Comparison of ENCODE assay signal across 18 cellular contexts in the genomic region with DNA sequence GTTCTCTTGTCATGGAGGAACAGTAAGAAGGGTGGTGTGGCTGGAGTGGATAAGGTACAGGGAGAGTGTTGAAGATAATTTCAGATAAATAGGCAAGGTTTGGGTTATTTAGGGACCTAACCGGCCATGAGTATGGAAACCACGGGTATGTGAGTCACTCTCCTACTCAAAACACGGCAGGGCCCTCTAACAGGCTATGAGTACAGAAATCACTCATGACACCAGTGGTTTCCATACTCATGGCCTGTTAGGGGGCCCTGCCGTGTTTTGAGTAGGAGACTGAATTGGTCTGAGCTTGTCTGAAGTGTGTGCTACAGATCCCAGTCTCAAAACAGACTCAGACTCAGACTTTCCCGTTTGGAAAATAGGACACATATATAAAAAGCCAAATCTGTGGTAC.
A peak's percentile ranks its signal among the peaks of the same experiment; 100 is the strongest.
DNase-seq lines count a peak whose midpoint lies in the region; ATAC-seq and TF ChIP-seq lines count a peak whose summit lies in the region.
"Had no signal": no experiment of that assay in that cellular context is flagged by ENCODE, and none has a peak within 500 bp of the region (broad histone marks: within the 10 kb centered on the region; RNA-seq: fewer than 3 reads in every experiment).

No MANE protein-coding gene starts in this region.

- in situ Hi-C loops in GM13976 (cut with MboI; ENCODE audit: low sequenced_read_pairs, unreplicated experiment): no loop called here

- no peak overlapping the region for H3K27ac Mint-ChIP-seq in activated CD8-positive, alpha-beta T cell treated with anti-CD3 and anti-CD28 coated beads for 36 hours
- H3K27ac Mint-ChIP-seq in activated CD8-positive, alpha-beta T cell treated with anti-CD3 and anti-CD28 coated beads, Interleukin-2, amount 10 ng/mL, durations not matched to agents 7 days and 5 days: no peak overlapping the region
- H3K27ac Mint-ChIP-seq: CD4-positive, alpha-beta memory T cell had no signal

- intact Hi-C loops in activated CD8-positive, alpha-beta T cell treated with anti-CD3 and anti-CD28 coated beads for 36 hours (cut with micrococcal nuclease): no loop called here

- POLR2A ChIA-PET in activated CD8-positive, alpha-beta T cell treated with anti-CD3 and anti-CD28 coated beads for 36 hours (lab: Charles Lee): no interaction called here
- POLR2A ChIA-PET in activated CD8-positive, alpha-beta T cell treated with anti-CD3 and anti-CD28 coated beads, Interleukin-2, amount 10 ng/mL, durations not matched to agents 7 days and 5 days (lab: Charles Lee): no interaction called here

- no peaks in the 10 kb centered on the region for H3K4me1 Mint-ChIP-seq in activated CD8-positive, alpha-beta T cell treated with anti-CD3 and anti-CD28 coated beads for 36 hours (ENCODE audit: low read depth)
- no peaks in the 10 kb centered on the region for H3K4me1 Mint-ChIP-seq in activated CD8-positive, alpha-beta T cell treated with anti-CD3 and anti-CD28 coated beads, Interleukin-2, amount 10 ng/mL, durations not matched to agents 7 days and 5 days (ENCODE audit: low read depth)
- H3K4me1 Mint-ChIP-seq: CD4-positive, alpha-beta memory T cell had no signal

- no peak for TF ChIP-seq CTCF in activated CD8-positive, alpha-beta T cell treated with anti-CD3 and anti-CD28 coated beads for 36 hours (IDR thresholded peaks at IDR 0.05)
- no peak for TF ChIP-seq CTCF in GM13976 (IDR thresholded peaks at IDR 0.05; ENCODE audit: borderline replicate concordance, control extremely low read depth, extremely low read depth, insufficient read depth, missing control alignments)

- ATAC-seq in activated CD8-positive, alpha-beta T cell treated with anti-CD3 and anti-CD28 coated beads for 36 hours: no peak
- ATAC-seq in activated CD8-positive, alpha-beta T cell treated with anti-CD3 and anti-CD28 coated beads, Interleukin-2, amount 10 ng/mL, durations not matched to agents 7 days and 5 days: no peak
- ATAC-seq in HG02870 (IDR thresholded peaks at IDR 0.05; ENCODE audit: unreplicated experiment): peak; percentile 78
- ATAC-seq: HCT116, K562 had no signal

- CTCF ChIA-PET in activated CD8-positive, alpha-beta T cell treated with anti-CD3 and anti-CD28 coated beads for 36 hours (lab: Charles Lee): no interaction called here
- CTCF ChIA-PET in activated CD8-positive, alpha-beta T cell treated with anti-CD3 and anti-CD28 coated beads, Interleukin-2, amount 10 ng/mL, durations not matched to agents 7 days and 5 days (lab: Charles Lee): no interaction called here

- no peaks in the 10 kb centered on the region for H3K27me3 Mint-ChIP-seq in activated CD8-positive, alpha-beta T cell treated with anti-CD3 and anti-CD28 coated beads for 36 hours
- H3K27me3 Mint-ChIP-seq in activated CD8-positive, alpha-beta T cell treated with anti-CD3 and anti-CD28 coated beads, Interleukin-2, amount 10 ng/mL, durations not matched to agents 7 days and 5 days (ENCODE audit: low read depth): no peaks in the 10 kb centered on the region
- H3K27me3 Mint-ChIP-seq: CD4-positive, alpha-beta memory T cell had no signal

- H3K36me3 Mint-ChIP-seq in activated CD8-positive, alpha-beta T cell treated with anti-CD3 and anti-CD28 coated beads for 36 hours (ENCODE audit: low read depth): no peaks in the 10 kb centered on the region
- no peaks in the 10 kb centered on the region for H3K36me3 Mint-ChIP-seq in activated CD8-positive, alpha-beta T cell treated with anti-CD3 and anti-CD28 coated beads, Interleukin-2, amount 10 ng/mL, durations not matched to agents 7 days and 5 days (ENCODE audit: low read depth)
- H3K36me3 Mint-ChIP-seq: CD4-positive, alpha-beta memory T cell had no signal

- peak; percentile 1 for DNase-seq in activated CD8-positive, alpha-beta T cell treated with anti-CD3 and anti-CD28 coated beads for 36 hours
- DNase-seq in activated CD8-positive, alpha-beta T cell treated with anti-CD3 and anti-CD28 coated beads, Interleukin-2, amount 10 ng/mL, durations not matched to agents 7 days and 5 days: no peak
- DNase-seq in astrocyte of the hippocampus (ENCODE audit: low read depth, low spot score) (peak; percentile 2), NCI-H82 (lab: John Stamatoyannopoulos, UW) (no peak), GM13976 (ENCODE audit: low spot score) (no peak), DMS 273 treated with DMSO at 0.1 percent for 48 hours (lab: John Stamatoyannopoulos, UW) (no peak), SW480 (ENCODE audit: low spot score) (no peak)
- DNase-seq: BE2C; Calu3; CD4-positive, alpha-beta memory T cell; GM23248; NCI-H1417; NCI-H1930; NCI-H526 treated with DMSO at 0.1 percent for 48 hours; SJCRH30 had no signal

- no peak overlapping the region for H3K4me3 Mint-ChIP-seq in activated CD8-positive, alpha-beta T cell treated with anti-CD3 and anti-CD28 coated beads for 36 hours
- H3K4me3 Mint-ChIP-seq in activated CD8-positive, alpha-beta T cell treated with anti-CD3 and anti-CD28 coated beads, Interleukin-2, amount 10 ng/mL, durations not matched to agents 7 days and 5 days: no peak overlapping the region
- H3K4me3 Mint-ChIP-seq: CD4-positive, alpha-beta memory T cell had no signal

- peaks cover under 1% of the 10 kb centered on the region for H3K9me3 Mint-ChIP-seq in activated CD8-positive, alpha-beta T cell treated with anti-CD3 and anti-CD28 coated beads for 36 hours
- no peaks in the 10 kb centered on the region for H3K9me3 Mint-ChIP-seq in activated CD8-positive, alpha-beta T cell treated with anti-CD3 and anti-CD28 coated beads, Interleukin-2, amount 10 ng/mL, durations not matched to agents 7 days and 5 days (ENCODE audit: insufficient read depth)

Comparison
In these comparisons a context has a peak if more than half of its experiments do, and no peak if none do; other contexts are left out.
1. DNase-seq: peak in activated CD8-positive, alpha-beta T cell treated with anti-CD3 and anti-CD28 coated beads for 36 hours (single experiment) and astrocyte of the hippocampus (single experiment); none in activated CD8-positive, alpha-beta T cell treated with anti-CD3 and anti-CD28 coated beads, Interleukin-2, amount 10 ng/mL, durations not matched to agents 7 days and 5 days (single experiment), NCI-H82 (single experiment), GM13976 (single experiment), DMS 273 treated with DMSO at 0.1 percent for 48 hours (single experiment) and SW480 (single experiment).